Comparison of ENCODE assay signal across 1 cellular context in the genomic region with DNA sequence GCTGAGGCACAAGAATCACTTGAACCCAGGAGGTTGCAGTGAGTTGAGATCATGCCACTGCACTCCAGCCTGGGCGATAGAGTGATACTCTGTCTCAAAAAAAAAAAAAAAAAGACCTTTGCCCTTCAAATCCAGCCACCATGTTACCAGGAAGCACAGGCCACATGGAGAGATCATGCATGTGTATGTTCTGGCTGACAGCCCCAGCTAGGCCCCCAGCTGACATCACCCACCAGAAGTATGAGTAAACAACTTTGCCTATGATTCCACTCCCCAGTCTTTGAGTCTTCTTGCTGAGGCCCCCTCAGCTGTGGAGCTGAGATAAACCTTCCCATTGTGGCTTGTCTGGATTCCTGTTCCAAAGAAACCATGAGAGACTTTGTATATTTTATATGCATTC.
TF ChIP-seq lines count a peak whose summit lies in the region.

No MANE protein-coding gene starts in this region.

TF ChIP-seq in K562, 482 proteins besides CTCF, POLR2A, EP300 and RAD21 (continued from another document):
- TF ChIP-seq, protein P1, sequence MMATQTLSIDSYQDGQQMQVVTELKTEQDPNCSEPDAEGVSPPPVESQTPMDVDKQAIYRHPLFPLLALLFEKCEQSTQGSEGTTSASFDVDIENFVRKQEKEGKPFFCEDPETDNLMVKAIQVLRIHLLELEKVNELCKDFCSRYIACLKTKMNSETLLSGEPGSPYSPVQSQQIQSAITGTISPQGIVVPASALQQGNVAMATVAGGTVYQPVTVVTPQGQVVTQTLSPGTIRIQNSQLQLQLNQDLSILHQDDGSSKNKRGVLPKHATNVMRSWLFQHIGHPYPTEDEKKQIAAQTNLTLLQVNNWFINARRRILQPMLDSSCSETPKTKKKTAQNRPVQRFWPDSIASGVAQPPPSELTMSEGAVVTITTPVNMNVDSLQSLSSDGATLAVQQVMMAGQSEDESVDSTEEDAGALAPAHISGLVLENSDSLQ (IDR thresholded peaks at IDR 0.05) = peak; percentile 48
